In the genomic region with DNA sequence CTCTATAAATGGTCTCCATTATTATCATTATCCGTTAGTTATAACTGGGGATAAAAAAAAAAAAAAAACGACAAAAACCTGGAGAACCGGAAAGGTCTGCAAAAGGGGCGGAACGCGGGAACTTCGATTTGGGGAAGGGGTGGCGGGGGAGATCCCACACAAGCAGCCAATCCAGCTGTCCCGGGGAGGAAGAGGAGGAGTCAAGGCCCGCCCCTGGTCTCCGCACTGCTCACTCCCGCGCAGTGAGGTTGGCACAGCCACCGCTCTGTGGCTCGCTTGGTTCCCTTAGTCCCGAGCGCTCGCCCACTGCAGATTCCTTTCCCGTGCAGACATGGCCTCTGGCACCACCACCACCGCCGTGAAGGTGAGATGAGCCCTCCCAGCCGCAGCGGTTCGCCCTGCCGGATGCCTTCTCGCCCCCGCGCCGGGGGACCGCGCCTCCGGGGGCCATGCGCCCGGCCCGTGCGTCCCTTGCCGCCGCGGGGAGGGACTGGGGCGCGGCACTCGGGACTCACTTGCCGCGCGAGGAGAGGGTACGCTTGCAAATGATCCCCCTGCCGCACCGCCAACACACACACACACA, we compare ENCODE assay signal across 8 cellular contexts. TPM values are rescaled to one million over a fixed set of nuclear protein-coding genes. Genes with fewer than 3 reads are reported as not detected.
A peak's percentile ranks its signal among the peaks of the same experiment; 100 is the strongest.
DNase-seq lines count a peak whose midpoint lies in the region; ATAC-seq, FAIRE-seq and TF ChIP-seq lines count a peak whose summit lies in the region.

MTAP (plus strand) TSS at position 219 of the 583 bp plus-strand sequence; CDS start at position 332, 113 bp downstream.

- intact Hi-C loops in mammary epithelial cell (cut with micrococcal nuclease), result loop anchor here (5.0 kb wide), 2 partner anchors 370 to 475 kb away; no protein-coding TSS in a partner anchor

- no peak for TF ChIP-seq CTCF in mammary epithelial cell (conservative IDR thresholded peaks at IDR 0.05 in 1 of 2, IDR thresholded peaks at IDR 0.05 in 1 of 2; ENCODE audit: extremely low read depth in 1 of 2, insufficient read depth in 1 of 2, low read depth in 1 of 2, low read length in 2 of 2)

- H3K9ac ChIP-seq in mammary epithelial cell (ENCODE audit: insufficient read depth, low read length), result peak within 1 kb of the TSS; percentile 84

- peak; percentile 51 for FAIRE-seq in TTC549 (lab: Jason Lieb, UNC)

- no peaks in the 10 kb centered on the region for H4K20me1 ChIP-seq in mammary epithelial cell (ENCODE audit: insufficient read depth, low read length)

- DNase-seq in NCI-H1930 (lab: John Stamatoyannopoulos, UW) (peak; percentile 88 to 89), mammary epithelial cell (peak; percentile 89), iPS-NIHi11 (ENCODE audit: low spot score) (peak; percentile 97), cerebellar nuclear complex (lab: John Stamatoyannopoulos, UW) (no peak)

- BruUV-seq in mammary epithelial cell (replicated peaks; lab: Mats Ljungman, UMichigan), result no TSS peak

- no peaks in the 10 kb centered on the region for H3K9me3 ChIP-seq in mammary epithelial cell (replicated peaks; ENCODE audit: insufficient read depth, low read length)

- 2% methylated on average over 13 of the region's 48 CpGs for WGBS in mammary epithelial cell (ENCODE audit: low coverage, missing lambda C conversion rate)

- in situ Hi-C loops in mammary epithelial cell (cut with MboI; ENCODE audit: low sequenced_read_pairs in 2 of 2), result no loop called here

- H3K27me3 ChIP-seq in mammary epithelial cell (ENCODE audit: insufficient read depth, low read length), result no peaks in the 10 kb centered on the region

- dilution Hi-C loops in mammary epithelial cell (cut with HindIII; ENCODE audit: low sequenced_read_pairs), result loop anchor here (25.0 kb wide), 1 partner anchor 435 kb away; no protein-coding TSS in a partner anchor

- H3K36me3 ChIP-seq in mammary epithelial cell (ENCODE audit: insufficient read depth, low read length), result peaks cover 5% of the 10 kb centered on the region

- H3K27ac ChIP-seq in mammary epithelial cell (ENCODE audit: insufficient read depth, low read depth, low read length), result peak within 1 kb of the TSS; percentile 86
- peak within 1 kb of the TSS; percentile 55 to 94 (median 85) for H3K27ac ChIP-seq in skin epidermis

- H2AFZ ChIP-seq in mammary epithelial cell (ENCODE audit: low read depth, low read length), result peak within 1 kb of the TSS; percentile 85

- CTCF ChIA-PET in mammary epithelial cell (lab: Charles Lee; ENCODE audit: low non-redundant PET), result interaction anchor here (0.6 kb wide), 1 partner anchor 467 kb away, joined by 4 read pairs; the partner anchor contains the start of gene KLHL9

- peak within 1 kb of the TSS; percentile 67 to 71 (median 68) for H3K4me3 ChIP-seq in mammary epithelial cell (replicated peaks in 1 of 3; ENCODE audit: insufficient read depth in 1 of 3, low read depth in 2 of 3, low read length in 3 of 3)
- peak within 1 kb of the TSS; percentile 67 to 84 (median 75) for H3K4me3 ChIP-seq in skin epidermis

- peaks cover 32% of the 10 kb centered on the region for H3K4me1 ChIP-seq in mammary epithelial cell (ENCODE audit: insufficient read depth, low read length)

- peak within 1 kb of the TSS; percentile 93 for H3K4me2 ChIP-seq in mammary epithelial cell (ENCODE audit: insufficient read depth, low read depth, low read length)

- ATAC-seq in GM18502 (IDR thresholded peaks at IDR 0.05; ENCODE audit: poor library complexity, unreplicated experiment) (peak; percentile 91), HG02938 (IDR thresholded peaks at IDR 0.05; ENCODE audit: unreplicated experiment) (peak; percentile 78)

- H3K79me2 ChIP-seq in mammary epithelial cell (ENCODE audit: insufficient read depth, low read length), result peaks cover 65% of the 10 kb centered on the region

RNA-seq across cellular contexts. Expression of gene MTAP, which starts in this region (rescaled TPM):
- total RNA-seq in mammary epithelial cell, result 10 to 100 TPM; 51.5 to 96.9 TPM
- 59.0 TPM for polyA plus RNA-seq in mammary epithelial cell
- polyA minus RNA-seq in mammary epithelial cell, result 52.6 TPM

Comparison
In these comparisons a context has a peak if more than half of its experiments do, and no peak if none do; other contexts are left out.
1. DNase-seq: peak in NCI-H1930 (2 of 2), mammary epithelial cell (single experiment) and iPS-NIHi11 (single experiment); none in cerebellar nuclear complex (0 of 2).